Comparison of ENCODE assay signal across 12 cellular contexts in genomic region chr21:42833859-42834729, GRCh38. TPM values are rescaled to one million over a fixed set of nuclear protein-coding genes. Genes with fewer than 3 reads are reported as not detected.
A peak's percentile ranks its signal among the peaks of the same experiment; 100 is the strongest.
DNase-seq lines count a peak whose midpoint lies in the region; ATAC-seq, FAIRE-seq and TF ChIP-seq lines count a peak whose summit lies in the region.
"Had no signal": no experiment of that assay in that cellular context is flagged by ENCODE, and none has a peak within 500 bp of the region (broad histone marks: within the 10 kb centered on the region; RNA-seq: fewer than 3 reads in every experiment).

No MANE protein-coding gene starts in this region.

- H4K8ac ChIP-seq in H1 (ENCODE audit: extremely low read depth, insufficient read depth, low read length), result no peak overlapping the region; the same call in 1 of the 2 replicates

- TF ChIP-seq POLR2A in H1 (IDR thresholded peaks at IDR 0.05; ENCODE audit: control extremely low read depth in 1 of 2, low read depth in 2 of 2, low read length in 2 of 2) (peak in 1 of 2 experiments; percentile 55; a peak in 1 of 3 replicates), sigmoid colon (IDR thresholded peaks at IDR 0.05) (no peak)

- H3K14ac ChIP-seq in H1 (ENCODE audit: insufficient read length), result no peak overlapping the region

- H2AFZ ChIP-seq in H1 (ENCODE audit: low read length) (no peak overlapping the region), GM23248 (no peak overlapping the region)

- H2BK20ac ChIP-seq in H1 (ENCODE audit: low read length), result no peak overlapping the region

- H3K36me3 ChIP-seq in H1 (ENCODE audit: control insufficient read depth in 2 of 4, insufficient read depth in 4 of 4, low read length in 3 of 4) (peaks cover 0 to 4% (median 0%) of the 10 kb centered on the region in 4 experiments; a peak in 3 of 8 replicates), sigmoid colon (peaks cover 0 to 3% (median 0%) of the 10 kb centered on the region in 4 donors), GM23248 (ENCODE audit: low read depth) (no peaks in the 10 kb centered on the region)
- H3K36me3 ChIP-seq: uterus had no signal

- no peaks in the 10 kb centered on the region for H3K79me1 ChIP-seq in H1 (ENCODE audit: low read depth, low read length)

- H3K4me1 ChIP-seq in H1 (replicated peaks in 1 of 4; ENCODE audit: control insufficient read depth in 3 of 4, insufficient read depth in 4 of 4, low read length in 3 of 4) (peaks cover 0 to 7% (median 6%) of the 10 kb centered on the region in 4 experiments; a peak in 5 of 7 replicates), sigmoid colon (peaks cover 0 to 7% (median 0%) of the 10 kb centered on the region in 4 donors), GM23248 (ENCODE audit: insufficient read depth) (no peaks in the 10 kb centered on the region)
- H3K4me1 ChIP-seq: uterus had no signal

- FAIRE-seq in H1 (lab: Jason Lieb, UNC), result no peak
- FAIRE-seq: RCC 7860 had no signal

- DNase-seq in activated effector memory CD4-positive, alpha-beta T cell treated with anti-CD3 and anti-CD28 coated beads, Interleukin-2, amount 50 U/mL, for 16 hours, result peak; percentile 50
- no peak for DNase-seq in activated effector memory CD4-positive, alpha-beta T cell treated with Interleukin-2 at 50 U/mL for 16 hours
- DNase-seq in NCI-H69 (lab: John Stamatoyannopoulos, UW), result peak; percentile 40
- DNase-seq in H1 (ENCODE audit: low read depth in 1 of 2, low spot score in 2 of 2), result peak in 1 of 2 experiments; percentile 51
- peak; percentile 37 for DNase-seq in sigmoid colon
- DNase-seq in superior temporal gyrus (ENCODE audit: extremely low spot score), result no peak
- no peak for DNase-seq in GM23248
- DNase-seq: DMS79, occipital lobe had no signal

- H4K91ac ChIP-seq in H1 (replicated peaks; ENCODE audit: insufficient read length, low read length), result no peak overlapping the region

- H3K4me3 ChIP-seq in H1 (ENCODE audit: extremely low read depth in 1 of 4, insufficient read depth in 2 of 4, low read depth in 3 of 4, low read length in 4 of 4) (no peak overlapping the region), sigmoid colon (no peak overlapping the region), GM23248 (no peak overlapping the region)
- H3K4me3 ChIP-seq: uterus had no signal

- peak overlapping the region; percentile 95 for H3K4ac ChIP-seq in H1 (replicated peaks; ENCODE audit: insufficient read length, low read depth, low read length)

- H3K9ac ChIP-seq in H1 (replicated peaks in 1 of 4; ENCODE audit: extremely low read depth in 1 of 4, low read depth in 3 of 4, low read length in 3 of 4) (no peak overlapping the region), GM23248 (no peak overlapping the region)

- no peak overlapping the region for H3K23ac ChIP-seq in H1 (ENCODE audit: insufficient read length)

- intact Hi-C loops in sigmoid colon (cut with DNase I), result no loop called here

- no peak overlapping the region for H2BK5ac ChIP-seq in H1 (ENCODE audit: low read depth, low read length)

- H3K4me2 ChIP-seq in H1 (ENCODE audit: insufficient read depth in 1 of 2, low read depth in 2 of 2, low read length in 2 of 2) (no peak overlapping the region), GM23248 (ENCODE audit: unreplicated experiment) (no peak overlapping the region)

- TF ChIP-seq RAD21 in H1 (IDR thresholded peaks at IDR 0.05 in 1 of 2, conservative IDR thresholded peaks at IDR 0.05 in 1 of 2; ENCODE audit: low read depth in 2 of 2, low read length in 2 of 2), result no peak

- peaks cover 0 to 10% (median 2%) of the 10 kb centered on the region in 4 experiments; a peak in 4 of 7 replicates for H3K27me3 ChIP-seq in H1 (replicated peaks in 1 of 4; ENCODE audit: control insufficient read depth in 3 of 4, extremely low read depth in 1 of 4, insufficient read depth in 3 of 4, low read length in 3 of 4)
- peaks cover 4 to 29% (median 28%) of the 10 kb centered on the region in 3 donors for H3K27me3 ChIP-seq in sigmoid colon
- H3K27me3 ChIP-seq in GM23248 (replicated peaks; ENCODE audit: insufficient read depth), result no peaks in the 10 kb centered on the region
- H3K27me3 ChIP-seq: uterus had no signal

- no peaks in the 10 kb centered on the region for H3K9me2 ChIP-seq in GM23248 (ENCODE audit: insufficient read depth)

- no peak overlapping the region for H4K5ac ChIP-seq in H1 (ENCODE audit: insufficient read length, low read depth, low read length)

- H2AK5ac ChIP-seq in H1 (ENCODE audit: low read depth, low read length), result no peak overlapping the region

- H3K23me2 ChIP-seq in H1 (ENCODE audit: low read depth, low read length), result no peaks in the 10 kb centered on the region

- H3K27ac ChIP-seq in H1 (ENCODE audit: low read depth, low read length) (no peak overlapping the region), sigmoid colon (no peak overlapping the region), GM23248 (no peak overlapping the region)
- H3K27ac ChIP-seq: uterus had no signal

- no peak overlapping the region for H3K18ac ChIP-seq in H1 (ENCODE audit: extremely low read depth, low read length)

- H2BK120ac ChIP-seq in H1 (replicated peaks; ENCODE audit: low read depth, low read length), result no peak overlapping the region

- no peak overlapping the region for H2BK12ac ChIP-seq in H1 (ENCODE audit: low read depth, low read length)

- no peak for TF ChIP-seq CTCF in H1 (IDR thresholded peaks at IDR 0.05; ENCODE audit: control extremely low read depth in 1 of 3, insufficient read depth in 1 of 3, low read depth in 1 of 3, low read length in 3 of 3)
- TF ChIP-seq CTCF in sigmoid colon (IDR thresholded peaks at IDR 0.05), result no peak

- CTCF ChIA-PET in H1 (lab: Charles Lee; ENCODE audit: partially characterized antibody), result interaction anchor here (1.1 to 2.3 kb wide), 5 partner anchors 10 to 43 kb away, joined by 3 to 10 read pairs (median 4); no protein-coding TSS in a partner anchor

- H3K79me2 ChIP-seq in H1 (ENCODE audit: control insufficient read depth in 1 of 2, insufficient read depth in 2 of 2, low read length in 2 of 2) (no peaks in the 10 kb centered on the region), GM23248 (ENCODE audit: insufficient read depth) (no peaks in the 10 kb centered on the region)

- H3K9me3 ChIP-seq in H1 (ENCODE audit: insufficient read depth in 2 of 2, low read depth in 1 of 2, low read length in 1 of 2) (no peaks in the 10 kb centered on the region; a peak in 1 of 4 replicates), sigmoid colon (no peaks in the 10 kb centered on the region), GM23248 (ENCODE audit: low read depth) (no peaks in the 10 kb centered on the region)
- H3K9me3 ChIP-seq: uterus had no signal

- TF ChIP-seq EP300 in H1 (IDR thresholded peaks at IDR 0.05; ENCODE audit: borderline replicate concordance in 1 of 2, low read depth in 2 of 2, low read length in 2 of 2) (no peak), sigmoid colon (IDR thresholded peaks at IDR 0.05) (no peak)

- H3K56ac ChIP-seq in H1 (replicated peaks; ENCODE audit: insufficient read length, low read depth, low read length), result no peak overlapping the region

- no peak for ATAC-seq in HG03095 (IDR thresholded peaks at IDR 0.05; ENCODE audit: unreplicated experiment)

- H4K20me1 ChIP-seq in H1 (replicated peaks in 1 of 2; ENCODE audit: control insufficient read depth in 1 of 2, insufficient read depth in 2 of 2, low read length in 2 of 2) (peaks cover 5 to 14% of the 10 kb centered on the region in 2 experiments), GM23248 (ENCODE audit: insufficient read depth) (no peaks in the 10 kb centered on the region)

- H3F3A ChIP-seq in GM23248 (ENCODE audit: insufficient read depth), result no peaks in the 10 kb centered on the region

- in situ Hi-C loops in GM23248 (cut with MboI), result no loop called here

- POLR2A ChIA-PET in H1 (lab: Charles Lee; ENCODE audit: partially characterized antibody), result interaction anchor here (1.0 to 2.3 kb wide), 5 partner anchors 8 to 54 kb away, joined by 3 to 12 read pairs (median 5); no protein-coding TSS in a partner anchor

- WGBS in H1 (ENCODE audit: extremely low coverage in 1 of 2, insufficient coverage in 1 of 2, insufficient read length in 1 of 2, insufficient replicate concordance in 2 of 2, low coverage in 1 of 2, low lambda C conversion rate in 2 of 2, missing lambda C conversion rate in 1 of 2), 2 experiments, result 87% methylated on average over 23 of the region's 23 CpGs; no CpG with 5 or more reads in 1 of the 2 experiments
- 83 to 88% methylated on average over 23 of the region's 23 CpGs for WGBS in sigmoid colon, 2 donors
- WGBS in GM23248 (ENCODE audit: low coverage in 1 of 2, low lambda C conversion rate in 2 of 2, missing lambda C conversion rate in 2 of 2), 2 experiments, result 71 to 74% methylated on average over 23 of the region's 23 CpGs

- H2BK15ac ChIP-seq in H1 (ENCODE audit: low read length), result no peak overlapping the region

RNA-seq across cellular contexts. Expression of gene WDR4, which starts 45.2 kb away (rescaled TPM):
- total RNA-seq in H1 (2021; fragmentation: NEBNext Ultra II Directional; extraction: Animal tissue kit (Norgen Biotek cat#: 25700)), result 43.1 and 47.8 TPM in 2 replicates
- polyA plus RNA-seq in H1 (2011; rRNA removed), result 28.9 and 45.5 TPM in 2 replicates
- 35.0 TPM for polyA plus RNA-seq in H1 (2011; cell fraction: cytosol; rRNA removed)
- polyA plus RNA-seq in H1 (2011; cell fraction: nucleus; rRNA removed), result 77.6 TPM
- polyA plus RNA-seq in H1 (2012, experiment 1 of 2), result 25.0 to 41.3 TPM (median 37.5 TPM) in 4 replicates
- polyA plus RNA-seq in H1 (2012, experiment 2 of 2), result 25.2 TPM
- 19.7 TPM for polyA plus RNA-seq in H1 (2013, experiment 1 of 2)
- 20.5 TPM for polyA plus RNA-seq in H1 (2013, experiment 2 of 2)
- polyA minus RNA-seq in H1 (2011; rRNA and poly(A)+ RNA removed), result 47.7 and 48.4 TPM in 2 replicates
- polyA minus RNA-seq in H1 (2011; cell fraction: cytosol; rRNA and poly(A)+ RNA removed), result 20.1 TPM
- 70.6 TPM for polyA minus RNA-seq in H1 (2011; cell fraction: nucleus; rRNA and poly(A)+ RNA removed)
- 10 to 100 TPM in 1 of 4 donors, 1 to 10 TPM in 3; 2.8 to 18.3 (median 4.7) TPM for total RNA-seq in sigmoid colon
- polyA plus RNA-seq in sigmoid colon, result 10 to 100 TPM in 1 of 3 donors, 1 to 10 TPM in 2; 3.7 to 23.5 (median 4.2) TPM
- total RNA-seq in GM23248 (2014; rRNA removed; shearing (Covaris generic)), result 8.6 and 13.5 TPM in 2 replicates
- 11.9 and 12.5 TPM in 2 replicates for polyA plus RNA-seq in GM23248 (2016; fragmentation: Nextera tagmentation; extraction: Ambion mirVana)

RNA-seq across cellular contexts. Expression of gene NDUFV3, which starts 59.0 kb away (rescaled TPM):
- total RNA-seq in H1 (2021; fragmentation: NEBNext Ultra II Directional; extraction: Animal tissue kit (Norgen Biotek cat#: 25700)), result 44.4 and 47.1 TPM in 2 replicates
- polyA plus RNA-seq in H1 (2011; rRNA removed), result 17.0 and 18.2 TPM in 2 replicates
- 23.3 TPM for polyA plus RNA-seq in H1 (2011; cell fraction: cytosol; rRNA removed)
- 23.3 TPM for polyA plus RNA-seq in H1 (2011; cell fraction: nucleus; rRNA removed)
- 27.5 to 34.5 TPM (median 31.8 TPM) in 4 replicates for polyA plus RNA-seq in H1 (2012, experiment 1 of 2)
- polyA plus RNA-seq in H1 (2012, experiment 2 of 2), result 22.5 TPM
- 40.8 TPM for polyA plus RNA-seq in H1 (2013, experiment 1 of 2)
- polyA plus RNA-seq in H1 (2013, experiment 2 of 2), result 37.8 TPM
- 12.9 and 14.9 TPM in 2 replicates for polyA minus RNA-seq in H1 (2011; rRNA and poly(A)+ RNA removed)
- 19.4 TPM for polyA minus RNA-seq in H1 (2011; cell fraction: cytosol; rRNA and poly(A)+ RNA removed)
- 12.8 TPM for polyA minus RNA-seq in H1 (2011; cell fraction: nucleus; rRNA and poly(A)+ RNA removed)
- 10 to 100 TPM; 53.5 to 67.6 (median 60.7) TPM for total RNA-seq in sigmoid colon
- polyA plus RNA-seq in sigmoid colon, result 10 to 100 TPM; 15.0 to 22.6 (median 15.7) TPM
- 44.9 and 56.8 TPM in 2 replicates for total RNA-seq in GM23248 (2014; rRNA removed; shearing (Covaris generic))
- 46.8 and 49.2 TPM in 2 replicates for polyA plus RNA-seq in GM23248 (2016; fragmentation: Nextera tagmentation; extraction: Ambion mirVana)

Comparison
In these comparisons a context has a peak if more than half of its experiments do, and no peak if none do; other contexts are left out.
1. DNase-seq: peak in activated effector memory CD4-positive, alpha-beta T cell treated with anti-CD3 and anti-CD28 coated beads, Interleukin-2, amount 50 U/mL, for 16 hours (single experiment), NCI-H69 (single experiment) and sigmoid colon (single experiment); none in activated effector memory CD4-positive, alpha-beta T cell treated with Interleukin-2 at 50 U/mL for 16 hours (single experiment), superior temporal gyrus (single experiment) and GM23248 (single experiment).